ENCODE assay signal across 9 cellular contexts in genomic region chr16:85334718-85335583, GRCh38.
DNase-seq lines count a peak whose midpoint lies in the region; ATAC-seq and TF ChIP-seq lines count a peak whose summit lies in the region.
"Had no signal": no experiment of that assay in that cellular context is flagged by ENCODE, and none has a peak within 500 bp of the region (broad histone marks: within the 10 kb centered on the region; RNA-seq: fewer than 3 reads in every experiment).

No MANE protein-coding gene starts in this region.

- no peak overlapping the region for H3K27ac Mint-ChIP-seq in activated B cell treated with CpG ODN at 0.5 μM for 24 hours

- H3K4me3 Mint-ChIP-seq in activated B cell treated with CpG ODN at 0.5 μM for 24 hours = peak overlapping the region; percentile 67

- no peaks in the 10 kb centered on the region for H3K9me3 Mint-ChIP-seq in activated B cell treated with CpG ODN at 0.5 μM for 24 hours

- POLR2A ChIA-PET in activated B cell treated with CpG ODN at 0.5 μM for 24 hours (lab: Charles Lee) = interaction anchor here (0.6 kb wide), 1 partner anchor 222 kb away, joined by 6 read pairs; no protein-coding TSS in a partner anchor

- H3K27me3 Mint-ChIP-seq in activated B cell treated with CpG ODN at 0.5 μM for 24 hours = peaks cover 29% of the 10 kb centered on the region

- intact Hi-C loops in activated B cell treated with CpG ODN at 0.5 μM for 24 hours (cut with micrococcal nuclease) = no loop called here

- ATAC-seq in activated B cell treated with CpG ODN at 0.5 μM for 24 hours (ENCODE audit: low read depth) (peak; percentile 40), HG03442 (IDR thresholded peaks at IDR 0.05; ENCODE audit: unreplicated experiment) (no peak), GM18519 (IDR thresholded peaks at IDR 0.05; ENCODE audit: low FRiP score, unreplicated experiment) (no peak)

- peaks cover 2% of the 10 kb centered on the region for H3K9me3 ChIP-seq in iPS-18c (ENCODE audit: control insufficient read depth, insufficient read depth, low read length)

- H3K4me3 ChIP-seq in iPS-18c (ENCODE audit: insufficient read depth, low read depth, low read length) = peak overlapping the region; percentile 36

- CTCF ChIA-PET in activated B cell treated with CpG ODN at 0.5 μM for 24 hours (lab: Charles Lee) = interaction anchor here (0.8 to 1.0 kb wide), 2 partner anchors 31 to 33 kb away, joined by 3 read pairs; no protein-coding TSS in a partner anchor

- peak; percentile 14 for DNase-seq in NCI-H748 (lab: John Stamatoyannopoulos, UW; ENCODE audit: unreplicated experiment)
- DNase-seq in NCI-H748 treated with DMSO at 0.1 percent for 48 hours (lab: John Stamatoyannopoulos, UW) = no peak
- DNase-seq in activated B cell treated with CpG ODN at 0.5 μM for 24 hours = no peak
- peak; percentile 20 for DNase-seq in stimulated activated CD4-positive, alpha-beta T cell treated with anti-CD3 and anti-CD28 coated beads, Interleukin-1b, Interleukin-23, amount 100 ng/mL, for 48 hours
- DNase-seq in hippocampal formation (lab: John Stamatoyannopoulos, UW) = no peak
- DNase-seq: T1000 had no signal

- H3K4me1 Mint-ChIP-seq in activated B cell treated with CpG ODN at 0.5 μM for 24 hours = peaks cover 16% of the 10 kb centered on the region

- no peaks in the 10 kb centered on the region for H3K36me3 Mint-ChIP-seq in activated B cell treated with CpG ODN at 0.5 μM for 24 hours (ENCODE audit: low read depth)

- TF ChIP-seq CTCF in activated B cell treated with CpG ODN at 0.5 μM for 24 hours (IDR thresholded peaks at IDR 0.05) = no peak

Comparison
In these comparisons a context has a peak if more than half of its experiments do, and no peak if none do; other contexts are left out.
1. DNase-seq: peak in NCI-H748 (single experiment) and stimulated activated CD4-positive, alpha-beta T cell treated with anti-CD3 and anti-CD28 coated beads, Interleukin-1b, Interleukin-23, amount 100 ng/mL, for 48 hours (single experiment); none in NCI-H748 treated with DMSO at 0.1 percent for 48 hours (single experiment), activated B cell treated with CpG ODN at 0.5 μM for 24 hours (single experiment) and hippocampal formation (0 of 2).